In the genomic region with DNA sequence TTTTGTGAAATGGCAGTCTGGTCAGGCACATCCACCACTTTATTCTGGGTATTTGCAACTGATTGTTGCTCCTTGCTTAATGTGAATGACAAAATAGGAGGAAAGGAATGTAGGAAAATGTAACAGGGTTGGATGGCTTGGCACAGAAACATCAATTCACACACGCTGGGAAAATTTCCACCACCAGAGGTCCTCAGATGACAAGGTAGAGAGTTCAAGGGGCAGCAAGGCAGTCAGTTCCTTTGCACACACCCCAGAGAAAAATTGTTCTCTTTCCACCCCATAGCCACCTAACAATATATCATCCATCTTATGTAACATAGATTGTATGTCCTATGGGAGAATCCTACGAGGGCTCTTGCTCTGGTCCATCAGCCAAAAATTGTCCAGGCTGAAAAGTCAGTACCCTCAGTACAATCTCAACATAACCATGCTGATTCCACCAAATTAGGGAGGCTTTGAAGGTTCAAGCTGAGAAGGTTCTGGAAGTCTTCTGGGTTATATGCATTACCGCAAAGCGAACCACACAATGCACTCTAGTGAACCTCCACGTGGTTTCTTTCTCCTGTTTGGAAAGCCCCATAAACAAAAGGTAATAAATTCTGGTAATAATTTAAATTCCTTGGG, we compare ENCODE assay signal across 1 cellular context.
TF ChIP-seq lines count a peak whose summit lies in the region.

No MANE protein-coding gene starts in this region.

TF ChIP-seq in GM12878, 131 proteins besides CTCF, POLR2A, EP300 and RAD21:
- TF ChIP-seq YY1 (IDR thresholded peaks at IDR 0.05; ENCODE audit: low read depth, low read length): 0 out of 2 replicates have a peak, but pooled peaks have one; percentile 29
- no peak for TF ChIP-seq SIX5 (IDR thresholded peaks at IDR 0.05; ENCODE audit: low read depth, low read length, severe bottlenecking)
- TF ChIP-seq TARDBP (IDR thresholded peaks at IDR 0.05; ENCODE audit: borderline replicate concordance): no peak
- TF ChIP-seq IKZF1 (conservative IDR thresholded peaks at IDR 0.05): no peak
- TF ChIP-seq, protein P1, sequence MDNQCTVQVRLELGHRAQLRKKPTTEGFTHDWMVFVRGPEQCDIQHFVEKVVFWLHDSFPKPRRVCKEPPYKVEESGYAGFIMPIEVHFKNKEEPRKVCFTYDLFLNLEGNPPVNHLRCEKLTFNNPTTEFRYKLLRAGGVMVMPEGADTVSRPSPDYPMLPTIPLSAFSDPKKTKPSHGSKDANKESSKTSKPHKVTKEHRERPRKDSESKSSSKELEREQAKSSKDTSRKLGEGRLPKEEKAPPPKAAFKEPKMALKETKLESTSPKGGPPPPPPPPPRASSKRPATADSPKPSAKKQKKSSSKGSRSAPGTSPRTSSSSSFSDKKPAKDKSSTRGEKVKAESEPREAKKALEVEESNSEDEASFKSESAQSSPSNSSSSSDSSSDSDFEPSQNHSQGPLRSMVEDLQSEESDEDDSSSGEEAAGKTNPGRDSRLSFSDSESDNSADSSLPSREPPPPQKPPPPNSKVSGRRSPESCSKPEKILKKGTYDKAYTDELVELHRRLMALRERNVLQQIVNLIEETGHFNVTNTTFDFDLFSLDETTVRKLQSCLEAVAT (IDR thresholded peaks at IDR 0.05): no peak
- TF ChIP-seq TCF7 (IDR thresholded peaks at IDR 0.05; ENCODE audit: borderline replicate concordance): no peak
- TF ChIP-seq, protein P2, sequence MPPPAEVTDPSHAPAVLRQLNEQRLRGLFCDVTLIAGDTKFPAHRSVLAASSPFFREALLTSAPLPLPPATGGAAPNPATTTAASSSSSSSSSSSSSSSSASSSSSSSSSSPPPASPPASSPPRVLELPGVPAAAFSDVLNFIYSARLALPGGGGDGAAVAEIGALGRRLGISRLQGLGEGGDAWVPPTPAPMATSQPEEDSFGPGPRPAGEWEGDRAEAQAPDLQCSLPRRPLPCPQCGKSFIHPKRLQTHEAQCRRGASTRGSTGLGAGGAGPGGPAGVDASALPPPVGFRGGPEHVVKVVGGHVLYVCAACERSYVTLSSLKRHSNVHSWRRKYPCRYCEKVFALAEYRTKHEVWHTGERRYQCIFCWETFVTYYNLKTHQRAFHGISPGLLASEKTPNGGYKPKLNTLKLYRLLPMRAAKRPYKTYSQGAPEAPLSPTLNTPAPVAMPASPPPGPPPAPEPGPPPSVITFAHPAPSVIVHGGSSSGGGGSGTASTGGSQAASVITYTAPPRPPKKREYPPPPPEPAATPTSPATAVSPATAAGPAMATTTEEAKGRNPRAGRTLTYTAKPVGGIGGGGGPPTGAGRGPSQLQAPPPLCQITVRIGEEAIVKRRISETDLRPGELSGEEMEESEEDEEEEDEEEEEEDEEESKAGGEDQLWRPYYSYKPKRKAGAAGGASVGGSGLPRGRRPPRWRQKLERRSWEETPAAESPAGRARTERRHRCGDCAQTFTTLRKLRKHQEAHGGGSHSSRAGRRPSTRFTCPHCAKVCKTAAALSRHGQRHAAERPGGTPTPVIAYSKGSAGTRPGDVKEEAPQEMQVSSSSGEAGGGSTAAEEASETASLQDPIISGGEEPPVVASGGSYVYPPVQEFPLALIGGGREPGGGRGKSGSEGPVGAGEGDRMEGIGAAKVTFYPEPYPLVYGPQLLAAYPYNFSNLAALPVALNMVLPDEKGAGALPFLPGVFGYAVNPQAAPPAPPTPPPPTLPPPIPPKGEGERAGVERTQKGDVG (CRISPR knock-in tag; IDR thresholded peaks at IDR 0.05): no peak
- TF ChIP-seq, protein P3, sequence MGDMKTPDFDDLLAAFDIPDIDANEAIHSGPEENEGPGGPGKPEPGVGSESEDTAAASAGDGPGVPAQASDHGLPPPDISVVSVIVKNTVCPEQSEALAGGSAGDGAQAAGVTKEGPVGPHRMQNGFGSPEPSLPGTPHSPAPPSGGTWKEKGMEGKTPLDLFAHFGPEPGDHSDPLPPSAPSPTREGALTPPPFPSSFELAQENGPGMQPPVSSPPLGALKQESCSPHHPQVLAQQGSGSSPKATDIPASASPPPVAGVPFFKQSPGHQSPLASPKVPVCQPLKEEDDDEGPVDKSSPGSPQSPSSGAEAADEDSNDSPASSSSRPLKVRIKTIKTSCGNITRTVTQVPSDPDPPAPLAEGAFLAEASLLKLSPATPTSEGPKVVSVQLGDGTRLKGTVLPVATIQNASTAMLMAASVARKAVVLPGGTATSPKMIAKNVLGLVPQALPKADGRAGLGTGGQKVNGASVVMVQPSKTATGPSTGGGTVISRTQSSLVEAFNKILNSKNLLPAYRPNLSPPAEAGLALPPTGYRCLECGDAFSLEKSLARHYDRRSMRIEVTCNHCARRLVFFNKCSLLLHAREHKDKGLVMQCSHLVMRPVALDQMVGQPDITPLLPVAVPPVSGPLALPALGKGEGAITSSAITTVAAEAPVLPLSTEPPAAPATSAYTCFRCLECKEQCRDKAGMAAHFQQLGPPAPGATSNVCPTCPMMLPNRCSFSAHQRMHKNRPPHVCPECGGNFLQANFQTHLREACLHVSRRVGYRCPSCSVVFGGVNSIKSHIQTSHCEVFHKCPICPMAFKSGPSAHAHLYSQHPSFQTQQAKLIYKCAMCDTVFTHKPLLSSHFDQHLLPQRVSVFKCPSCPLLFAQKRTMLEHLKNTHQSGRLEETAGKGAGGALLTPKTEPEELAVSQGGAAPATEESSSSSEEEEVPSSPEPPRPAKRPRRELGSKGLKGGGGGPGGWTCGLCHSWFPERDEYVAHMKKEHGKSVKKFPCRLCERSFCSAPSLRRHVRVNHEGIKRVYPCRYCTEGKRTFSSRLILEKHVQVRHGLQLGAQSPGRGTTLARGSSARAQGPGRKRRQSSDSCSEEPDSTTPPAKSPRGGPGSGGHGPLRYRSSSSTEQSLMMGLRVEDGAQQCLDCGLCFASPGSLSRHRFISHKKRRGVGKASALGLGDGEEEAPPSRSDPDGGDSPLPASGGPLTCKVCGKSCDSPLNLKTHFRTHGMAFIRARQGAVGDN (IDR thresholded peaks at IDR 0.05): 0 out of 2 replicates have a peak, but pooled peaks have one; percentile 14
- TF ChIP-seq TCF12 (IDR thresholded peaks at IDR 0.05; ENCODE audit: low read depth, low read length): no peak
- TF ChIP-seq, protein P4, sequence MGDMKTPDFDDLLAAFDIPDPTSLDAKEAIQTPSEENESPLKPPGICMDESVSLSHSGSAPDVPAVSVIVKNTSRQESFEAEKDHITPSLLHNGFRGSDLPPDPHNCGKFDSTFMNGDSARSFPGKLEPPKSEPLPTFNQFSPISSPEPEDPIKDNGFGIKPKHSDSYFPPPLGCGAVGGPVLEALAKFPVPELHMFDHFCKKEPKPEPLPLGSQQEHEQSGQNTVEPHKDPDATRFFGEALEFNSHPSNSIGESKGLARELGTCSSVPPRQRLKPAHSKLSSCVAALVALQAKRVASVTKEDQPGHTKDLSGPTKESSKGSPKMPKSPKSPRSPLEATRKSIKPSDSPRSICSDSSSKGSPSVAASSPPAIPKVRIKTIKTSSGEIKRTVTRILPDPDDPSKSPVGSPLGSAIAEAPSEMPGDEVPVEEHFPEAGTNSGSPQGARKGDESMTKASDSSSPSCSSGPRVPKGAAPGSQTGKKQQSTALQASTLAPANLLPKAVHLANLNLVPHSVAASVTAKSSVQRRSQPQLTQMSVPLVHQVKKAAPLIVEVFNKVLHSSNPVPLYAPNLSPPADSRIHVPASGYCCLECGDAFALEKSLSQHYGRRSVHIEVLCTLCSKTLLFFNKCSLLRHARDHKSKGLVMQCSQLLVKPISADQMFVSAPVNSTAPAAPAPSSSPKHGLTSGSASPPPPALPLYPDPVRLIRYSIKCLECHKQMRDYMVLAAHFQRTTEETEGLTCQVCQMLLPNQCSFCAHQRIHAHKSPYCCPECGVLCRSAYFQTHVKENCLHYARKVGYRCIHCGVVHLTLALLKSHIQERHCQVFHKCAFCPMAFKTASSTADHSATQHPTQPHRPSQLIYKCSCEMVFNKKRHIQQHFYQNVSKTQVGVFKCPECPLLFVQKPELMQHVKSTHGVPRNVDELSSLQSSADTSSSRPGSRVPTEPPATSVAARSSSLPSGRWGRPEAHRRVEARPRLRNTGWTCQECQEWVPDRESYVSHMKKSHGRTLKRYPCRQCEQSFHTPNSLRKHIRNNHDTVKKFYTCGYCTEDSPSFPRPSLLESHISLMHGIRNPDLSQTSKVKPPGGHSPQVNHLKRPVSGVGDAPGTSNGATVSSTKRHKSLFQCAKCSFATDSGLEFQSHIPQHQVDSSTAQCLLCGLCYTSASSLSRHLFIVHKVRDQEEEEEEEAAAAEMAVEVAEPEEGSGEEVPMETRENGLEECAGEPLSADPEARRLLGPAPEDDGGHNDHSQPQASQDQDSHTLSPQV (IDR thresholded peaks at IDR 0.05): no peak
- no peak for TF ChIP-seq GABPA (IDR thresholded peaks at IDR 0.05; ENCODE audit: low read depth)
- TF ChIP-seq SMAD1 (IDR thresholded peaks at IDR 0.05; ENCODE audit: low read depth, partially characterized antibody): no peak
- TF ChIP-seq SMC3 (IDR thresholded peaks at IDR 0.05; ENCODE audit: borderline replicate concordance, low read length): peak; percentile 94
- no peak for TF ChIP-seq ZNF24 (IDR thresholded peaks at IDR 0.05)
- TF ChIP-seq, protein P5, sequence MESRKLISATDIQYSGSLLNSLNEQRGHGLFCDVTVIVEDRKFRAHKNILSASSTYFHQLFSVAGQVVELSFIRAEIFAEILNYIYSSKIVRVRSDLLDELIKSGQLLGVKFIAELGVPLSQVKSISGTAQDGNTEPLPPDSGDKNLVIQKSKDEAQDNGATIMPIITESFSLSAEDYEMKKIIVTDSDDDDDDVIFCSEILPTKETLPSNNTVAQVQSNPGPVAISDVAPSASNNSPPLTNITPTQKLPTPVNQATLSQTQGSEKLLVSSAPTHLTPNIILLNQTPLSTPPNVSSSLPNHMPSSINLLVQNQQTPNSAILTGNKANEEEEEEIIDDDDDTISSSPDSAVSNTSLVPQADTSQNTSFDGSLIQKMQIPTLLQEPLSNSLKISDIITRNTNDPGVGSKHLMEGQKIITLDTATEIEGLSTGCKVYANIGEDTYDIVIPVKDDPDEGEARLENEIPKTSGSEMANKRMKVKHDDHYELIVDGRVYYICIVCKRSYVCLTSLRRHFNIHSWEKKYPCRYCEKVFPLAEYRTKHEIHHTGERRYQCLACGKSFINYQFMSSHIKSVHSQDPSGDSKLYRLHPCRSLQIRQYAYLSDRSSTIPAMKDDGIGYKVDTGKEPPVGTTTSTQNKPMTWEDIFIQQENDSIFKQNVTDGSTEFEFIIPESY (IDR thresholded peaks at IDR 0.05): no peak
- TF ChIP-seq RB1 (IDR thresholded peaks at IDR 0.05; ENCODE audit: borderline replicate concordance): no peak
- TF ChIP-seq ZZZ3 (IDR thresholded peaks at IDR 0.05; ENCODE audit: control insufficient read depth, insufficient read length, low read depth): no peak
- no peak for TF ChIP-seq EGR1 (IDR thresholded peaks at IDR 0.05; ENCODE audit: borderline replicate concordance in 1 of 2, low read depth in 2 of 2, low read length in 2 of 2)
- no peak for TF ChIP-seq ETV6 (conservative IDR thresholded peaks at IDR 0.05 in 1 of 2, IDR thresholded peaks at IDR 0.05 in 1 of 2; ENCODE audit: borderline replicate concordance in 1 of 2, low read depth in 1 of 2)
- TF ChIP-seq NFIC (IDR thresholded peaks at IDR 0.05; ENCODE audit: low read depth, low read length): no peak
- no peak for TF ChIP-seq FOXM1 (IDR thresholded peaks at IDR 0.05; ENCODE audit: low read depth, low read length)
- TF ChIP-seq HDAC2 (IDR thresholded peaks at IDR 0.05): no peak
- TF ChIP-seq, protein P6, sequence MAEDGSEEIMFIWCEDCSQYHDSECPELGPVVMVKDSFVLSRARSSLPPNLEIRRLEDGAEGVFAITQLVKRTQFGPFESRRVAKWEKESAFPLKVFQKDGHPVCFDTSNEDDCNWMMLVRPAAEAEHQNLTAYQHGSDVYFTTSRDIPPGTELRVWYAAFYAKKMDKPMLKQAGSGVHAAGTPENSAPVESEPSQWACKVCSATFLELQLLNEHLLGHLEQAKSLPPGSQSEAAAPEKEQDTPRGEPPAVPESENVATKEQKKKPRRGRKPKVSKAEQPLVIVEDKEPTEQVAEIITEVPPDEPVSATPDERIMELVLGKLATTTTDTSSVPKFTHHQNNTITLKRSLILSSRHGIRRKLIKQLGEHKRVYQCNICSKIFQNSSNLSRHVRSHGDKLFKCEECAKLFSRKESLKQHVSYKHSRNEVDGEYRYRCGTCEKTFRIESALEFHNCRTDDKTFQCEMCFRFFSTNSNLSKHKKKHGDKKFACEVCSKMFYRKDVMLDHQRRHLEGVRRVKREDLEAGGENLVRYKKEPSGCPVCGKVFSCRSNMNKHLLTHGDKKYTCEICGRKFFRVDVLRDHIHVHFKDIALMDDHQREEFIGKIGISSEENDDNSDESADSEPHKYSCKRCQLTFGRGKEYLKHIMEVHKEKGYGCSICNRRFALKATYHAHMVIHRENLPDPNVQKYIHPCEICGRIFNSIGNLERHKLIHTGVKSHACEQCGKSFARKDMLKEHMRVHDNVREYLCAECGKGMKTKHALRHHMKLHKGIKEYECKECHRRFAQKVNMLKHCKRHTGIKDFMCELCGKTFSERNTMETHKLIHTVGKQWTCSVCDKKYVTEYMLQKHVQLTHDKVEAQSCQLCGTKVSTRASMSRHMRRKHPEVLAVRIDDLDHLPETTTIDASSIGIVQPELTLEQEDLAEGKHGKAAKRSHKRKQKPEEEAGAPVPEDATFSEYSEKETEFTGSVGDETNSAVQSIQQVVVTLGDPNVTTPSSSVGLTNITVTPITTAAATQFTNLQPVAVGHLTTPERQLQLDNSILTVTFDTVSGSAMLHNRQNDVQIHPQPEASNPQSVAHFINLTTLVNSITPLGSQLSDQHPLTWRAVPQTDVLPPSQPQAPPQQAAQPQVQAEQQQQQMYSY (CRISPR knock-in tag; IDR thresholded peaks at IDR 0.05): no peak
